8 cellular contexts compared by ENCODE assay signal in genomic region chr16:75385507-75386152, GRCh38. TPM values are rescaled to one million over a fixed set of nuclear protein-coding genes. Genes with fewer than 3 reads are reported as not detected.
DNase-seq lines count a peak whose midpoint lies in the region; ATAC-seq, FAIRE-seq and TF ChIP-seq lines count a peak whose summit lies in the region.

No MANE protein-coding gene starts in this region.

- no peak overlapping the region for H2BK120ac ChIP-seq in H1 (replicated peaks; ENCODE audit: low read depth, low read length)

- H3K9me3 ChIP-seq in H1 (ENCODE audit: insufficient read depth in 2 of 2, low read depth in 1 of 2, low read length in 1 of 2): no peaks in the 10 kb centered on the region

- WGBS in H1 (ENCODE audit: extremely low coverage in 1 of 2, insufficient coverage in 1 of 2, insufficient read length in 1 of 2, insufficient replicate concordance in 2 of 2, low coverage in 1 of 2, low lambda C conversion rate in 2 of 2, missing lambda C conversion rate in 1 of 2), 2 experiments: 54% methylated on average over 5 of the region's 5 CpGs; no CpG with 5 or more reads in 1 of the 2 experiments

- TF ChIP-seq CTCF in LNCAP (IDR thresholded peaks at IDR 0.05) (peak; percentile 63; the same call in 1 of the 2 replicates), H1 (IDR thresholded peaks at IDR 0.05; ENCODE audit: control extremely low read depth in 1 of 3, insufficient read depth in 1 of 3, low read depth in 1 of 3, low read length in 3 of 3) (peak in 2 of 3 experiments; percentile 32 to 47; a peak in 2 of 4 replicates)

- no peak overlapping the region for H4K91ac ChIP-seq in H1 (replicated peaks; ENCODE audit: insufficient read length, low read length)

- H3K4me2 ChIP-seq in H1 (ENCODE audit: insufficient read depth in 1 of 2, low read depth in 2 of 2, low read length in 2 of 2): no peak overlapping the region

- DNase-seq in GDM1 (lab: John Stamatoyannopoulos, UW) (peak; percentile 15), RPMI7951 (ENCODE audit: low read depth) (peak; percentile 73), H1 (ENCODE audit: low read depth in 1 of 2, low spot score in 2 of 2) (no peak), middle frontal gyrus (ENCODE audit: extremely low spot score, low spot score) (peak; percentile 60), mucosa of gallbladder (ENCODE audit: low spot score) (no peak)
- no peak for DNase-seq in activated T-cell treated with anti-CD3 and anti-CD28 coated beads, Interleukin-2, amount 50 U/mL, for 24 hours

- H3K27ac Mint-ChIP-seq in activated T-cell treated with anti-CD3 and anti-CD28 coated beads, Interleukin-2, amount 50 U/mL, for 24 hours: no peak overlapping the region

- no peaks in the 10 kb centered on the region for H3K27me3 ChIP-seq in H1 (replicated peaks in 1 of 4; ENCODE audit: control insufficient read depth in 3 of 4, extremely low read depth in 1 of 4, insufficient read depth in 3 of 4, low read length in 3 of 4)

- H4K20me1 ChIP-seq in H1 (replicated peaks in 1 of 2; ENCODE audit: control insufficient read depth in 1 of 2, insufficient read depth in 2 of 2, low read length in 2 of 2): peaks cover 0 to 3% of the 10 kb centered on the region in 2 experiments

- H2BK5ac ChIP-seq in H1 (ENCODE audit: low read depth, low read length): no peak overlapping the region

- TF ChIP-seq RAD21 in H1 (IDR thresholded peaks at IDR 0.05 in 1 of 2, conservative IDR thresholded peaks at IDR 0.05 in 1 of 2; ENCODE audit: low read depth in 2 of 2, low read length in 2 of 2): peak; percentile 64 to 67

- no peak for TF ChIP-seq POLR2A in H1 (IDR thresholded peaks at IDR 0.05; ENCODE audit: control extremely low read depth in 1 of 2, low read depth in 2 of 2, low read length in 2 of 2)

- H3K23ac ChIP-seq in H1 (ENCODE audit: insufficient read length): no peak overlapping the region

- no peak overlapping the region for H3K14ac ChIP-seq in H1 (ENCODE audit: insufficient read length)

- H3K4me3 ChIP-seq in H1 (ENCODE audit: extremely low read depth in 1 of 4, insufficient read depth in 2 of 4, low read depth in 3 of 4, low read length in 4 of 4): no peak overlapping the region

- no peak overlapping the region for H3K4me3 Mint-ChIP-seq in activated T-cell treated with anti-CD3 and anti-CD28 coated beads, Interleukin-2, amount 50 U/mL, for 24 hours

- H3K36me3 ChIP-seq in H1 (ENCODE audit: control insufficient read depth in 2 of 4, insufficient read depth in 4 of 4, low read length in 3 of 4): peaks cover 0 to 11% (median 5%) of the 10 kb centered on the region in 4 experiments; a peak in 4 of 8 replicates

- no peak overlapping the region for H3K18ac ChIP-seq in H1 (ENCODE audit: extremely low read depth, low read length)

- H3K36me3 Mint-ChIP-seq in activated T-cell treated with anti-CD3 and anti-CD28 coated beads, Interleukin-2, amount 50 U/mL, for 24 hours (ENCODE audit: low read depth): peaks cover 49% of the 10 kb centered on the region

- no peak overlapping the region for H4K5ac ChIP-seq in H1 (ENCODE audit: insufficient read length, low read depth, low read length)

- no peaks in the 10 kb centered on the region for H3K79me1 ChIP-seq in H1 (ENCODE audit: low read depth, low read length)

- H3K27me3 Mint-ChIP-seq in activated T-cell treated with anti-CD3 and anti-CD28 coated beads, Interleukin-2, amount 50 U/mL, for 24 hours: no peaks in the 10 kb centered on the region

- H2BK12ac ChIP-seq in H1 (ENCODE audit: low read depth, low read length): no peak overlapping the region

- FAIRE-seq in H1 (lab: Jason Lieb, UNC): no peak

- CTCF ChIA-PET in H1 (lab: Charles Lee; ENCODE audit: partially characterized antibody): interaction anchor here (0.5 to 5.4 kb wide), 24 partner anchors 9 to 239 kb away, joined by 3 to 38 read pairs (median 4); no protein-coding TSS in a partner anchor

- H4K8ac ChIP-seq in H1 (ENCODE audit: extremely low read depth, insufficient read depth, low read length): no peak overlapping the region

- H3K27ac ChIP-seq in H1 (ENCODE audit: low read depth, low read length): no peak overlapping the region

- H2BK20ac ChIP-seq in H1 (ENCODE audit: low read length): no peak overlapping the region

- H2AK5ac ChIP-seq in H1 (ENCODE audit: low read depth, low read length): no peak overlapping the region

- peaks cover 26% of the 10 kb centered on the region for H3K4me1 Mint-ChIP-seq in activated T-cell treated with anti-CD3 and anti-CD28 coated beads, Interleukin-2, amount 50 U/mL, for 24 hours (ENCODE audit: low read depth)

- no peak overlapping the region for H3K56ac ChIP-seq in H1 (replicated peaks; ENCODE audit: insufficient read length, low read depth, low read length)

- H3K4ac ChIP-seq in H1 (replicated peaks; ENCODE audit: insufficient read length, low read depth, low read length): no peak overlapping the region

- POLR2A ChIA-PET in H1 (lab: Charles Lee; ENCODE audit: partially characterized antibody): no interaction called here

- H3K4me1 ChIP-seq in H1 (replicated peaks in 1 of 4; ENCODE audit: control insufficient read depth in 3 of 4, insufficient read depth in 4 of 4, low read length in 3 of 4): no peaks in the 10 kb centered on the region

- H3K79me2 ChIP-seq in H1 (ENCODE audit: control insufficient read depth in 1 of 2, insufficient read depth in 2 of 2, low read length in 2 of 2): 0 out of 4 replicates have a peak, but pooled peaks cover 0 to 3% of the 10 kb centered on the region in 2 experiments

- no peak for ATAC-seq in GM21723 (IDR thresholded peaks at IDR 0.05; ENCODE audit: unreplicated experiment)

- H3K9ac ChIP-seq in H1 (replicated peaks in 1 of 4; ENCODE audit: extremely low read depth in 1 of 4, low read depth in 3 of 4, low read length in 3 of 4): no peak overlapping the region

- H2BK15ac ChIP-seq in H1 (ENCODE audit: low read length): no peak overlapping the region

- no peaks in the 10 kb centered on the region for H3K23me2 ChIP-seq in H1 (ENCODE audit: low read depth, low read length)

- TF ChIP-seq EP300 in H1 (IDR thresholded peaks at IDR 0.05; ENCODE audit: borderline replicate concordance in 1 of 2, low read depth in 2 of 2, low read length in 2 of 2): no peak

- no peak overlapping the region for H2AFZ ChIP-seq in H1 (ENCODE audit: low read length)

- H3K9me3 Mint-ChIP-seq in activated T-cell treated with anti-CD3 and anti-CD28 coated beads, Interleukin-2, amount 50 U/mL, for 24 hours: no peaks in the 10 kb centered on the region

TF ChIP-seq in H1, 55 proteins besides CTCF, POLR2A, EP300 and RAD21:
- no peak for TF ChIP-seq GTF2F1 (IDR thresholded peaks at IDR 0.05; ENCODE audit: borderline replicate concordance, low read depth, low read length)
- TF ChIP-seq SUZ12 (IDR thresholded peaks at IDR 0.05; ENCODE audit: low read length): no peak
- no peak for TF ChIP-seq HDAC2 (IDR thresholded peaks at IDR 0.05; ENCODE audit: borderline replicate concordance in 1 of 2, low read depth in 2 of 2, low read length in 2 of 2)
- TF ChIP-seq SIN3A (conservative IDR thresholded peaks at IDR 0.05 in 1 of 2, IDR thresholded peaks at IDR 0.05 in 1 of 2; ENCODE audit: low read depth in 1 of 2, low read length in 2 of 2): no peak
- TF ChIP-seq CEBPB (IDR thresholded peaks at IDR 0.05; ENCODE audit: low read depth, low read length): peak; percentile 95
- TF ChIP-seq ATF2 (IDR thresholded peaks at IDR 0.05; ENCODE audit: low read length): no peak

RNA-seq across cellular contexts. Expression of gene CFDP1, which starts 47.7 kb away (rescaled TPM):
- 82.6 and 86.9 TPM in 2 replicates for total RNA-seq in RPMI7951 (2014; rRNA removed; shearing (Covaris generic))
- total RNA-seq in H1 (2021; fragmentation: NEBNext Ultra II Directional; extraction: Animal tissue kit (Norgen Biotek cat#: 25700)): 76.9 and 77.3 TPM in 2 replicates
- 22.5 and 25.5 TPM in 2 replicates for polyA plus RNA-seq in H1 (2011; rRNA removed)
- polyA plus RNA-seq in H1 (2011; cell fraction: cytosol; rRNA removed): 75.0 TPM
- 10.9 TPM for polyA plus RNA-seq in H1 (2011; cell fraction: nucleus; rRNA removed)
- 79.8 to 101 TPM (median 87.5 TPM) in 4 replicates for polyA plus RNA-seq in H1 (2012, experiment 1 of 2)
- polyA plus RNA-seq in H1 (2012, experiment 2 of 2): 16.6 TPM
- polyA plus RNA-seq in H1 (2013, experiment 1 of 2): 108 TPM
- polyA plus RNA-seq in H1 (2013, experiment 2 of 2): 114 TPM
- 15.2 and 27.2 TPM in 2 replicates for polyA minus RNA-seq in H1 (2011; rRNA and poly(A)+ RNA removed)
- 17.5 TPM for polyA minus RNA-seq in H1 (2011; cell fraction: cytosol; rRNA and poly(A)+ RNA removed)
- 39.8 TPM for polyA minus RNA-seq in H1 (2011; cell fraction: nucleus; rRNA and poly(A)+ RNA removed)
- 45.2 TPM for total RNA-seq in mucosa of gallbladder

Comparison
In these comparisons a context has a peak if more than half of its experiments do, and no peak if none do; other contexts are left out.
1. DNase-seq: peak in GDM1 (single experiment), RPMI7951 (single experiment) and middle frontal gyrus (single experiment); none in H1 (0 of 2), mucosa of gallbladder (single experiment) and activated T-cell treated with anti-CD3 and anti-CD28 coated beads, Interleukin-2, amount 50 U/mL, for 24 hours (single experiment).